Comparison of ENCODE assay signal across 20 cellular contexts in genomic region chr15:26158176-26158575, GRCh38.
"Had no signal": no experiment of that assay in that cellular context is flagged by ENCODE, and none has a peak within 500 bp of the region (broad histone marks: within the 10 kb centered on the region; RNA-seq: fewer than 3 reads in every experiment).

No MANE protein-coding gene starts in this region.

- H3K27ac ChIP-seq: SJSA1, SK-N-MC had no signal

- ATAC-seq: HepG2 had no signal

- H3K36me3 ChIP-seq: MG63, SJSA1 had no signal

- H3K4me1 ChIP-seq: SJSA1 had no signal

- DNase-seq: IMR-90, Karpas-422, KG1, MG63, NCI-H1092 treated with DMSO at 0.1 percent for 48 hours, NCI-H1436, NCI-H187, NCI-H2029, NCI-H2081 treated with DMSO at 0.1 percent for 48 hours, NCI-H2171, NCI-H226, NCI-H446, NCI-H510A, NCI-H524 treated with DMSO at 0.1 percent for 48 hours, Right ventricle myocardium superior, RPMI8226, SIG-M5 had no signal

- H3K27me3 ChIP-seq: MG63, SJSA1 had no signal

- H3K4me3 ChIP-seq: MG63, SJSA1, SK-N-MC had no signal

- H3K9me3 ChIP-seq: MG63, SJSA1 had no signal
